1 cellular context compared by ENCODE assay signal in the genomic region with DNA sequence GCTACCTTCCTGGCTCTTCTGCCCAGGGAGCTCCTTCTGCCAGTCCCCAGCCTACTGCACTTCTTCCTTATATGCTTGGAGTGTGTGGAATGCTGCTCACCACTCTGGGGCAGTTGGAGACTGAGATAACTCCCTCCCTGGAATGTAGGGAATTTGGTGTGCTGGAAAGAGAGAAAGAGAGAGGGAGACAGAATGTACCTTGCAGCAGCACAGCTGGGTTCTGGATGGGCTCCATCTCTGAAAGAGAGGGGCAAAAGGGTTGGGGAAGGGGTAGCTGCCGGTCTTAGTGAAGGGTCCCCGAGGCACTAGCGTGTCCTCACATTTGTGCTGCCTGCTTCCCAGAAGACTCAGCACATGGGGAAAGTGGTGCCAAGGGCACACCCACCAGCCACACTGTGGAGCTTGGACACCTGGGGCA.
TF ChIP-seq lines count a peak whose summit lies in the region.

No MANE protein-coding gene starts in this region.

TF ChIP-seq in GM23338, 12 proteins besides CTCF, POLR2A, EP300 and RAD21 (continued from another document):
- TF ChIP-seq, protein P1, sequence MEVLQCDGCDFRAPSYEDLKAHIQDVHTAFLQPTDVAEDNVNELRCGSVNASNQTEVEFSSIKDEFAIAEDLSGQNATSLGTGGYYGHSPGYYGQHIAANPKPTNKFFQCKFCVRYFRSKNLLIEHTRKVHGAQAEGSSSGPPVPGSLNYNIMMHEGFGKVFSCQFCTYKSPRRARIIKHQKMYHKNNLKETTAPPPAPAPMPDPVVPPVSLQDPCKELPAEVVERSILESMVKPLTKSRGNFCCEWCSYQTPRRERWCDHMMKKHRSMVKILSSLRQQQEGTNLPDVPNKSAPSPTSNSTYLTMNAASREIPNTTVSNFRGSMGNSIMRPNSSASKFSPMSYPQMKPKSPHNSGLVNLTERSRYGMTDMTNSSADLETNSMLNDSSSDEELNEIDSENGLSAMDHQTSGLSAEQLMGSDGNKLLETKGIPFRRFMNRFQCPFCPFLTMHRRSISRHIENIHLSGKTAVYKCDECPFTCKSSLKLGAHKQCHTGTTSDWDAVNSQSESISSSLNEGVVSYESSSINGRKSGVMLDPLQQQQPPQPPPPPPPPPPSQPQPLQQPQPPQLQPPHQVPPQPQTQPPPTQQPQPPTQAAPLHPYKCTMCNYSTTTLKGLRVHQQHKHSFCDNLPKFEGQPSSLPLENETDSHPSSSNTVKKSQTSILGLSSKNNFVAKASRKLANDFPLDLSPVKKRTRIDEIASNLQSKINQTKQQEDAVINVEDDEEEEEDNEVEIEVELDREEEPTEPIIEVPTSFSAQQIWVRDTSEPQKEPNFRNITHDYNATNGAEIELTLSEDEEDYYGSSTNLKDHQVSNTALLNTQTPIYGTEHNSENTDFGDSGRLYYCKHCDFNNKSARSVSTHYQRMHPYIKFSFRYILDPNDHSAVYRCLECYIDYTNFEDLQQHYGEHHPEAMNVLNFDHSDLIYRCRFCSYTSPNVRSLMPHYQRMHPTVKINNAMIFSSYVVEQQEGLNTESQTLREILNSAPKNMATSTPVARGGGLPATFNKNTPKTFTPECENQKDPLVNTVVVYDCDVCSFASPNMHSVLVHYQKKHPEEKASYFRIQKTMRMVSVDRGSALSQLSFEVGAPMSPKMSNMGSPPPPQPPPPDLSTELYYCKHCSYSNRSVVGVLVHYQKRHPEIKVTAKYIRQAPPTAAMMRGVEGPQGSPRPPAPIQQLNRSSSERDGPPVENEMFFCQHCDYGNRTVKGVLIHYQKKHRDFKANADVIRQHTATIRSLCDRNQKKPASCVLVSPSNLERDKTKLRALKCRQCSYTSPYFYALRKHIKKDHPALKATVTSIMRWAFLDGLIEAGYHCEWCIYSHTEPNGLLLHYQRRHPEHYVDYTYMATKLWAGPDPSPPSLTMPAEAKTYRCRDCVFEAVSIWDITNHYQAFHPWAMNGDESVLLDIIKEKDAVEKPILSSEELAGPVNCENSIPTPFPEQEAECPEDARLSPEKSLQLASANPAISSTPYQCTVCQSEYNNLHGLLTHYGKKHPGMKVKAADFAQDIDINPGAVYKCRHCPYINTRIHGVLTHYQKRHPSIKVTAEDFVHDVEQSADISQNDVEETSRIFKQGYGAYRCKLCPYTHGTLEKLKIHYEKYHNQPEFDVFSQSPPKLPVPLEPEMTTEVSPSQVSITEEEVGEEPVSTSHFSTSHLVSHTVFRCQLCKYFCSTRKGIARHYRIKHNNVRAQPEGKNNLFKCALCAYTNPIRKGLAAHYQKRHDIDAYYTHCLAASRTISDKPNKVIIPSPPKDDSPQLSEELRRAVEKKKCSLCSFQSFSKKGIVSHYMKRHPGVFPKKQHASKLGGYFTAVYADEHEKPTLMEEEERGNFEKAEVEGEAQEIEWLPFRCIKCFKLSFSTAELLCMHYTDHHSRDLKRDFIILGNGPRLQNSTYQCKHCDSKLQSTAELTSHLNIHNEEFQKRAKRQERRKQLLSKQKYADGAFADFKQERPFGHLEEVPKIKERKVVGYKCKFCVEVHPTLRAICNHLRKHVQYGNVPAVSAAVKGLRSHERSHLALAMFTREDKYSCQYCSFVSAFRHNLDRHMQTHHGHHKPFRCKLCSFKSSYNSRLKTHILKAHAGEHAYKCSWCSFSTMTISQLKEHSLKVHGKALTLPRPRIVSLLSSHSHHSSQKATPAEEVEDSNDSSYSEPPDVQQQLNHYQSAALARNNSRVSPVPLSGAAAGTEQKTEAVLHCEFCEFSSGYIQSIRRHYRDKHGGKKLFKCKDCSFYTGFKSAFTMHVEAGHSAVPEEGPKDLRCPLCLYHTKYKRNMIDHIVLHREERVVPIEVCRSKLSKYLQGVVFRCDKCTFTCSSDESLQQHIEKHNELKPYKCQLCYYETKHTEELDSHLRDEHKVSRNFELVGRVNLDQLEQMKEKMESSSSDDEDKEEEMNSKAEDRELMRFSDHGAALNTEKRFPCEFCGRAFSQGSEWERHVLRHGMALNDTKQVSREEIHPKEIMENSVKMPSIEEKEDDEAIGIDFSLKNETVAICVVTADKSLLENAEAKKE (CRISPR knock-in tag; IDR thresholded peaks at IDR 0.05) = peak; percentile 49; the same call in 1 of the 2 replicates
- TF ChIP-seq, protein P2, sequence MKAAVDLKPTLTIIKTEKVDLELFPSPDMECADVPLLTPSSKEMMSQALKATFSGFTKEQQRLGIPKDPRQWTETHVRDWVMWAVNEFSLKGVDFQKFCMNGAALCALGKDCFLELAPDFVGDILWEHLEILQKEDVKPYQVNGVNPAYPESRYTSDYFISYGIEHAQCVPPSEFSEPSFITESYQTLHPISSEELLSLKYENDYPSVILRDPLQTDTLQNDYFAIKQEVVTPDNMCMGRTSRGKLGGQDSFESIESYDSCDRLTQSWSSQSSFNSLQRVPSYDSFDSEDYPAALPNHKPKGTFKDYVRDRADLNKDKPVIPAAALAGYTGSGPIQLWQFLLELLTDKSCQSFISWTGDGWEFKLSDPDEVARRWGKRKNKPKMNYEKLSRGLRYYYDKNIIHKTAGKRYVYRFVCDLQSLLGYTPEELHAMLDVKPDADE (IDR thresholded peaks at IDR 0.05) = no peak
- TF ChIP-seq ZNF114 (CRISPR knock-in tag; IDR thresholded peaks at IDR 0.05) (no peak), NANOG (IDR thresholded peaks at IDR 0.05; ENCODE audit: borderline replicate concordance) (no peak), ZNF331 (CRISPR knock-in tag; IDR thresholded peaks at IDR 0.05; ENCODE audit: low read depth) (no peak)
- TF ChIP-seq, protein P3, sequence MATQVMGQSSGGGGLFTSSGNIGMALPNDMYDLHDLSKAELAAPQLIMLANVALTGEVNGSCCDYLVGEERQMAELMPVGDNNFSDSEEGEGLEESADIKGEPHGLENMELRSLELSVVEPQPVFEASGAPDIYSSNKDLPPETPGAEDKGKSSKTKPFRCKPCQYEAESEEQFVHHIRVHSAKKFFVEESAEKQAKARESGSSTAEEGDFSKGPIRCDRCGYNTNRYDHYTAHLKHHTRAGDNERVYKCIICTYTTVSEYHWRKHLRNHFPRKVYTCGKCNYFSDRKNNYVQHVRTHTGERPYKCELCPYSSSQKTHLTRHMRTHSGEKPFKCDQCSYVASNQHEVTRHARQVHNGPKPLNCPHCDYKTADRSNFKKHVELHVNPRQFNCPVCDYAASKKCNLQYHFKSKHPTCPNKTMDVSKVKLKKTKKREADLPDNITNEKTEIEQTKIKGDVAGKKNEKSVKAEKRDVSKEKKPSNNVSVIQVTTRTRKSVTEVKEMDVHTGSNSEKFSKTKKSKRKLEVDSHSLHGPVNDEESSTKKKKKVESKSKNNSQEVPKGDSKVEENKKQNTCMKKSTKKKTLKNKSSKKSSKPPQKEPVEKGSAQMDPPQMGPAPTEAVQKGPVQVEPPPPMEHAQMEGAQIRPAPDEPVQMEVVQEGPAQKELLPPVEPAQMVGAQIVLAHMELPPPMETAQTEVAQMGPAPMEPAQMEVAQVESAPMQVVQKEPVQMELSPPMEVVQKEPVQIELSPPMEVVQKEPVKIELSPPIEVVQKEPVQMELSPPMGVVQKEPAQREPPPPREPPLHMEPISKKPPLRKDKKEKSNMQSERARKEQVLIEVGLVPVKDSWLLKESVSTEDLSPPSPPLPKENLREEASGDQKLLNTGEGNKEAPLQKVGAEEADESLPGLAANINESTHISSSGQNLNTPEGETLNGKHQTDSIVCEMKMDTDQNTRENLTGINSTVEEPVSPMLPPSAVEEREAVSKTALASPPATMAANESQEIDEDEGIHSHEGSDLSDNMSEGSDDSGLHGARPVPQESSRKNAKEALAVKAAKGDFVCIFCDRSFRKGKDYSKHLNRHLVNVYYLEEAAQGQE (IDR thresholded peaks at IDR 0.05; ENCODE audit: unreplicated experiment) = no peak
